In genomic region chr2:24920813-24921441, GRCh38 we compare ENCODE assay signal across 7 cellular contexts. TPM values are rescaled to one million over a fixed set of nuclear protein-coding genes. Genes with fewer than 3 reads are reported as not detected.
DNase-seq lines count a peak whose midpoint lies in the region; ATAC-seq, FAIRE-seq and TF ChIP-seq lines count a peak whose summit lies in the region.

No MANE protein-coding gene starts in this region.

- H3K4me3 Mint-ChIP-seq in activated B cell treated with CpG ODN at 0.5 μM for 24 hours (peak overlapping the region; percentile 79), glutamatergic neuron (ENCODE audit: unreplicated experiment) (peak overlapping the region; percentile 85)

- no peak for ATAC-seq in activated B cell treated with CpG ODN at 0.5 μM for 24 hours (ENCODE audit: low read depth)

- H3K9me3 ChIP-seq in HUES64 (ENCODE audit: insufficient read depth, low read depth, low read length) (no peaks in the 10 kb centered on the region), small intestine (ENCODE audit: control insufficient read depth, low read depth) (no peaks in the 10 kb centered on the region)

- H3K27ac ChIP-seq in HUES64 (ENCODE audit: low read depth, low read length) (no peak overlapping the region), small intestine (ENCODE audit: low read depth in 1 of 2, low read length in 1 of 2) (no peak overlapping the region)

- no peaks in the 10 kb centered on the region for H3K9me3 Mint-ChIP-seq in activated B cell treated with CpG ODN at 0.5 μM for 24 hours
- peaks cover 8% of the 10 kb centered on the region for H3K9me3 Mint-ChIP-seq in glutamatergic neuron (ENCODE audit: unreplicated experiment)

- no peaks in the 10 kb centered on the region for H3K36me3 Mint-ChIP-seq in activated B cell treated with CpG ODN at 0.5 μM for 24 hours (ENCODE audit: low read depth)
- no peaks in the 10 kb centered on the region for H3K36me3 Mint-ChIP-seq in glutamatergic neuron (ENCODE audit: unreplicated experiment)

- POLR2A ChIA-PET in activated B cell treated with CpG ODN at 0.5 μM for 24 hours (lab: Charles Lee) = interaction anchor here (1.1 kb wide), 1 partner anchor 52 kb away, joined by 3 read pairs; no protein-coding TSS in a partner anchor

- no peak for DNase-seq in activated B cell treated with CpG ODN at 0.5 μM for 24 hours
- DNase-seq in glutamatergic neuron = peak; percentile 47
- peak; percentile 41 for DNase-seq in small intestine
- no peak for DNase-seq in medulla oblongata (ENCODE audit: extremely low spot score)
- no peak for DNase-seq in retina

- H3K4me1 ChIP-seq in HUES64 (ENCODE audit: insufficient read depth, low read length) (peaks cover 8% of the 10 kb centered on the region; the same call in 1 of the 2 replicates), small intestine (ENCODE audit: control insufficient read depth in 2 of 2, insufficient read depth in 1 of 2, low read depth in 1 of 2, low read length in 1 of 2) (no peaks in the 10 kb centered on the region)

- peaks cover 11% of the 10 kb centered on the region; the same call in 1 of the 2 replicates for H3K27me3 ChIP-seq in HUES64 (ENCODE audit: insufficient read depth, low read length)
- no peaks in the 10 kb centered on the region for H3K27me3 ChIP-seq in small intestine (ENCODE audit: control insufficient read depth in 2 of 2, insufficient read depth in 2 of 2, low read length in 2 of 2)

- 28% methylated on average over 13 of the region's 13 CpGs for WGBS in HUES64
- WGBS in small intestine, 3 donors = 12 to 31% (median 23%) methylated on average over 13 of the region's 13 CpGs

- H3K27ac Mint-ChIP-seq in activated B cell treated with CpG ODN at 0.5 μM for 24 hours = no peak overlapping the region
- H3K27ac Mint-ChIP-seq in glutamatergic neuron (ENCODE audit: unreplicated experiment) = peak overlapping the region; percentile 16

- peak; percentile 72 for FAIRE-seq in G401.6 (lab: Jason Lieb, UNC)
- no peak for FAIRE-seq in small intestine (lab: Jason Lieb, UNC)

- H3K9ac ChIP-seq in HUES64 (ENCODE audit: low read depth, low read length) = no peak overlapping the region

- H3K4me1 Mint-ChIP-seq in activated B cell treated with CpG ODN at 0.5 μM for 24 hours (peaks cover 24% of the 10 kb centered on the region), glutamatergic neuron (ENCODE audit: low read depth, unreplicated experiment) (peaks cover 23% of the 10 kb centered on the region)

- TF ChIP-seq CTCF in activated B cell treated with CpG ODN at 0.5 μM for 24 hours (IDR thresholded peaks at IDR 0.05) = no peak
- no peak for TF ChIP-seq CTCF in glutamatergic neuron (IDR thresholded peaks at IDR 0.05; ENCODE audit: partially characterized antibody, unreplicated experiment)

- H3K27me3 Mint-ChIP-seq in activated B cell treated with CpG ODN at 0.5 μM for 24 hours (no peaks in the 10 kb centered on the region), glutamatergic neuron (ENCODE audit: unreplicated experiment) (peaks cover 12% of the 10 kb centered on the region)

- no peaks in the 10 kb centered on the region for H3K36me3 ChIP-seq in HUES64 (ENCODE audit: insufficient read depth, low read length)
- H3K36me3 ChIP-seq in small intestine (ENCODE audit: control insufficient read depth in 2 of 2, insufficient read depth in 2 of 2, low read length in 2 of 2) = no peaks in the 10 kb centered on the region

- intact Hi-C loops in activated B cell treated with CpG ODN at 0.5 μM for 24 hours (cut with micrococcal nuclease) = loop anchor here (1.0 to 2.0 kb wide), 3 partner anchors 34 to 128 kb away; partner anchors contain the start of genes CENPO and PTRHD1

- CTCF ChIA-PET in activated B cell treated with CpG ODN at 0.5 μM for 24 hours (lab: Charles Lee) = no interaction called here

- H3K4me3 ChIP-seq in HUES64 (ENCODE audit: low read length) (peak overlapping the region; percentile 58), small intestine (ENCODE audit: low read depth in 1 of 2, low read length in 2 of 2) (peak overlapping the region in 1 of 2 donors; percentile 76)

RNA-seq across cellular contexts. Expression of gene ADCY3, which starts 0.9 kb away (rescaled TPM):
- 15.4 TPM for polyA plus RNA-seq in HUES64 (2013, experiment 1 of 2)
- polyA plus RNA-seq in HUES64 (2013, experiment 2 of 2) = 18.1 TPM
- total RNA-seq in activated B cell treated with CpG ODN at 0.5 μM for 24 hours = 99.9 and 126 TPM in 2 replicates
- total RNA-seq in glutamatergic neuron (ENCODE audit: unreplicated experiment) = 76.2 TPM
- 10 to 100 TPM in 1 of 3 donors, 1 to 10 TPM in 2; 3.6 to 36.3 (median 4.3) TPM for polyA plus RNA-seq in small intestine

RNA-seq across cellular contexts. Expression of gene DNAJC27, which starts 50.8 kb away (rescaled TPM):
- polyA plus RNA-seq in HUES64 (2013, experiment 1 of 2) = 1.8 TPM
- 2.2 TPM for polyA plus RNA-seq in HUES64 (2013, experiment 2 of 2)
- 9.0 and 9.7 TPM in 2 replicates for total RNA-seq in activated B cell treated with CpG ODN at 0.5 μM for 24 hours
- total RNA-seq in glutamatergic neuron (ENCODE audit: unreplicated experiment) = 17.9 TPM
- polyA plus RNA-seq in small intestine = 1 to 10 TPM in 1 of 3 donors, under 1 TPM in 2; 0.81 to 2.4 (median 0.89) TPM

Comparison
In these comparisons a context has a peak if more than half of its experiments do, and no peak if none do; other contexts are left out.
1. DNase-seq: peak in glutamatergic neuron (single experiment) and small intestine (single experiment); none in activated B cell treated with CpG ODN at 0.5 μM for 24 hours (single experiment), medulla oblongata (single experiment) and retina (single experiment).